Comparison of ENCODE assay signal across 1 cellular context in genomic region chr5:78758169-78758839, GRCh38.
TF ChIP-seq lines count a peak whose summit lies in the region.

No MANE protein-coding gene starts in this region.

TF ChIP-seq in HepG2, 621 proteins besides CTCF, POLR2A, EP300 and RAD21 (continued from another document and continues in another):
- TF ChIP-seq ZBED4 (CRISPR knock-in tag; IDR thresholded peaks at IDR 0.05; ENCODE audit: borderline replicate concordance) (no peak), MTERF4 (CRISPR knock-in tag; IDR thresholded peaks at IDR 0.05) (no peak), FOXJ3 (CRISPR knock-in tag; IDR thresholded peaks at IDR 0.05; ENCODE audit: borderline replicate concordance) (peak; percentile 79; the same call in 1 of the 2 replicates), RAD51 (IDR thresholded peaks at IDR 0.05; ENCODE audit: borderline replicate concordance) (no peak), ZNF773 (CRISPR knock-in tag; IDR thresholded peaks at IDR 0.05; ENCODE audit: borderline replicate concordance) (no peak), ZNF530 (CRISPR knock-in tag; IDR thresholded peaks at IDR 0.05; ENCODE audit: low read depth) (no peak), ZNF768 (CRISPR knock-in tag; IDR thresholded peaks at IDR 0.05) (no peak), IRX3 (CRISPR knock-in tag; IDR thresholded peaks at IDR 0.05; ENCODE audit: borderline replicate concordance, low read depth) (no peak), PHF21A (CRISPR knock-in tag; IDR thresholded peaks at IDR 0.05) (0 out of 2 replicates have a peak, but pooled peaks have one; percentile 21), ZNF460 (CRISPR knock-in tag; IDR thresholded peaks at IDR 0.05; ENCODE audit: borderline replicate concordance) (no peak), E2F1 (CRISPR knock-in tag; IDR thresholded peaks at IDR 0.05) (no peak), SP4 (CRISPR knock-in tag; IDR thresholded peaks at IDR 0.05) (no peak), SOX5 (CRISPR knock-in tag; IDR thresholded peaks at IDR 0.05; ENCODE audit: borderline replicate concordance) (peak; percentile 95), ATF7 (IDR thresholded peaks at IDR 0.05) (no peak), ATF7 (CRISPR knock-in tag; IDR thresholded peaks at IDR 0.05) (no peak), SP140L (CRISPR knock-in tag; IDR thresholded peaks at IDR 0.05; ENCODE audit: borderline replicate concordance) (no peak), ZNF337 (CRISPR knock-in tag; IDR thresholded peaks at IDR 0.05; ENCODE audit: borderline replicate concordance, low read depth) (no peak), ZNF546 (CRISPR knock-in tag; conservative IDR thresholded peaks at IDR 0.05) (no peak), ZNF296 (CRISPR knock-in tag; conservative IDR thresholded peaks at IDR 0.05) (no peak), ATAD3A (CRISPR knock-in tag; IDR thresholded peaks at IDR 0.05) (no peak), TEAD2 (CRISPR knock-in tag; IDR thresholded peaks at IDR 0.05) (no peak), YY1 (IDR thresholded peaks at IDR 0.05; ENCODE audit: insufficient read depth, insufficient replicate concordance, low read depth, low read length) (no peak), KLF9 (CRISPR knock-in tag; IDR thresholded peaks at IDR 0.05; ENCODE audit: low read depth) (no peak), PRDM15 (CRISPR knock-in tag; IDR thresholded peaks at IDR 0.05) (no peak), ZNF770 (CRISPR knock-in tag; IDR thresholded peaks at IDR 0.05) (no peak), TMF1 (CRISPR knock-in tag; IDR thresholded peaks at IDR 0.05; ENCODE audit: low read depth) (no peak), USF2 (IDR thresholded peaks at IDR 0.05; ENCODE audit: low read depth, low read length) (no peak), USF2 (CRISPR knock-in tag; IDR thresholded peaks at IDR 0.05; ENCODE audit: borderline replicate concordance) (no peak), ZNF33A (CRISPR knock-in tag; IDR thresholded peaks at IDR 0.05; ENCODE audit: borderline replicate concordance) (no peak), THAP7 (CRISPR knock-in tag; IDR thresholded peaks at IDR 0.05) (no peak), HDAC6 (IDR thresholded peaks at IDR 0.05; ENCODE audit: low read depth, low read length) (no peak), HHEX (CRISPR knock-in tag; IDR thresholded peaks at IDR 0.05) (peak; percentile 95), ZBTB46 (CRISPR knock-in tag; IDR thresholded peaks at IDR 0.05; ENCODE audit: borderline replicate concordance) (no peak), ZNF224 (CRISPR knock-in tag; IDR thresholded peaks at IDR 0.05) (no peak), SP2 (CRISPR knock-in tag; IDR thresholded peaks at IDR 0.05) (no peak), HBP1 (CRISPR knock-in tag; IDR thresholded peaks at IDR 0.05; ENCODE audit: low read depth) (no peak), SATB2 (CRISPR knock-in tag; IDR thresholded peaks at IDR 0.05) (no peak), RFXAP (CRISPR knock-in tag; IDR thresholded peaks at IDR 0.05; ENCODE audit: borderline replicate concordance) (no peak), ZNF335 (CRISPR knock-in tag; IDR thresholded peaks at IDR 0.05) (no peak), ZNF333 (CRISPR knock-in tag; IDR thresholded peaks at IDR 0.05; ENCODE audit: borderline replicate concordance) (no peak), POLR2AphosphoS5 (IDR thresholded peaks at IDR 0.05; ENCODE audit: low read depth, low read length) (no peak), ZNF484 (CRISPR knock-in tag; IDR thresholded peaks at IDR 0.05; ENCODE audit: borderline replicate concordance, low read depth) (no peak), TFE3 (CRISPR knock-in tag; IDR thresholded peaks at IDR 0.05) (no peak; the same call in 1 of the 2 replicates), TCF7 (IDR thresholded peaks at IDR 0.05; ENCODE audit: low read depth) (peak; percentile 85), MYNN (CRISPR knock-in tag; IDR thresholded peaks at IDR 0.05; ENCODE audit: low read depth) (no peak), GATAD2A (CRISPR knock-in tag; IDR thresholded peaks at IDR 0.05) (peak; percentile 79), SUZ12 (IDR thresholded peaks at IDR 0.05; ENCODE audit: low read depth, low read length) (no peak)
